ENCODE assay signal across 1 cellular context in genomic region chr14:51167587-51168219, GRCh38.
TF ChIP-seq lines count a peak whose summit lies in the region.

No MANE protein-coding gene starts in this region.

TF ChIP-seq in SK-N-SH treated with all-trans-retinoic acid at 6 μM for 48 hours, 23 proteins besides CTCF, POLR2A, EP300 and RAD21 (continued from another document):
- TF ChIP-seq, protein P1, sequence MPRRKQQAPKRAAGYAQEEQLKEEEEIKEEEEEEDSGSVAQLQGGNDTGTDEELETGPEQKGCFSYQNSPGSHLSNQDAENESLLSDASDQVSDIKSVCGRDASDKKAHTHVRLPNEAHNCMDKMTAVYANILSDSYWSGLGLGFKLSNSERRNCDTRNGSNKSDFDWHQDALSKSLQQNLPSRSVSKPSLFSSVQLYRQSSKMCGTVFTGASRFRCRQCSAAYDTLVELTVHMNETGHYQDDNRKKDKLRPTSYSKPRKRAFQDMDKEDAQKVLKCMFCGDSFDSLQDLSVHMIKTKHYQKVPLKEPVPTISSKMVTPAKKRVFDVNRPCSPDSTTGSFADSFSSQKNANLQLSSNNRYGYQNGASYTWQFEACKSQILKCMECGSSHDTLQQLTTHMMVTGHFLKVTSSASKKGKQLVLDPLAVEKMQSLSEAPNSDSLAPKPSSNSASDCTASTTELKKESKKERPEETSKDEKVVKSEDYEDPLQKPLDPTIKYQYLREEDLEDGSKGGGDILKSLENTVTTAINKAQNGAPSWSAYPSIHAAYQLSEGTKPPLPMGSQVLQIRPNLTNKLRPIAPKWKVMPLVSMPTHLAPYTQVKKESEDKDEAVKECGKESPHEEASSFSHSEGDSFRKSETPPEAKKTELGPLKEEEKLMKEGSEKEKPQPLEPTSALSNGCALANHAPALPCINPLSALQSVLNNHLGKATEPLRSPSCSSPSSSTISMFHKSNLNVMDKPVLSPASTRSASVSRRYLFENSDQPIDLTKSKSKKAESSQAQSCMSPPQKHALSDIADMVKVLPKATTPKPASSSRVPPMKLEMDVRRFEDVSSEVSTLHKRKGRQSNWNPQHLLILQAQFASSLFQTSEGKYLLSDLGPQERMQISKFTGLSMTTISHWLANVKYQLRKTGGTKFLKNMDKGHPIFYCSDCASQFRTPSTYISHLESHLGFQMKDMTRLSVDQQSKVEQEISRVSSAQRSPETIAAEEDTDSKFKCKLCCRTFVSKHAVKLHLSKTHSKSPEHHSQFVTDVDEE (CRISPR knock-in tag; IDR thresholded peaks at IDR 0.05), result no peak
- TF ChIP-seq POU6F1 (CRISPR knock-in tag; IDR thresholded peaks at IDR 0.05; ENCODE audit: borderline replicate concordance, low read depth) (no peak), TOX (CRISPR knock-in tag; IDR thresholded peaks at IDR 0.05; ENCODE audit: borderline replicate concordance) (no peak), ESRRG (CRISPR knock-in tag; IDR thresholded peaks at IDR 0.05) (no peak), TCF4 (CRISPR knock-in tag; IDR thresholded peaks at IDR 0.05; ENCODE audit: borderline replicate concordance) (no peak)
